ENCODE assay signal across 21 cellular contexts in genomic region chr7:157006829-157007469, GRCh38. TPM values are rescaled to one million over a fixed set of nuclear protein-coding genes. Genes with fewer than 3 reads are reported as not detected.
"Had no signal": no experiment of that assay in that cellular context is flagged by ENCODE, and none has a peak within 500 bp of the region (broad histone marks: within the 10 kb centered on the region; RNA-seq: fewer than 3 reads in every experiment).

No MANE protein-coding gene starts in this region.

- H3K4me3 Mint-ChIP-seq: activated CD4-positive, alpha-beta T cell treated with anti-CD3 and anti-CD28 coated beads for 36 hours; activated CD8-positive, alpha-beta T cell treated with anti-CD3 and anti-CD28 coated beads, Interleukin-2, amount 10 ng/mL, durations not matched to agents 7 days and 5 days; activated T-helper 17 cell treated with anti-CD3 and anti-CD28 coated beads, Interleukin-2, amount 50 U/mL, for 72 hours; central memory CD8-positive, alpha-beta T cell had no signal

- DNase-seq: activated CD4-positive, alpha-beta T cell treated with anti-CD3 and anti-CD28 coated beads for 36 hours; activated CD8-positive, alpha-beta T cell treated with anti-CD3 and anti-CD28 coated beads, Interleukin-2, amount 10 ng/mL, durations not matched to agents 7 days and 5 days; activated naive CD4-positive, alpha-beta T cell treated with anti-CD3 and anti-CD28 coated beads, Interleukin-2, amount 50 U/mL, for 16 hours; amniotic stem cell; dermis blood vessel endothelial cell; hypothalamus; left cardiac atrium; naive thymus-derived CD8-positive, alpha-beta T cell; nucleus accumbens; stimulated activated naive CD4-positive, alpha-beta T cell; substantia nigra; T-helper 9 cell; trophoblast cell had no signal

- FAIRE-seq: endometrium had no signal

- H3K9me3 Mint-ChIP-seq: activated T-helper 17 cell treated with anti-CD3 and anti-CD28 coated beads, Interleukin-2, amount 50 U/mL, for 72 hours; brain; central memory CD8-positive, alpha-beta T cell; naive thymus-derived CD8-positive, alpha-beta T cell had no signal

- ATAC-seq: activated CD4-positive, alpha-beta T cell treated with anti-CD3 and anti-CD28 coated beads for 36 hours; activated CD8-positive, alpha-beta T cell treated with anti-CD3 and anti-CD28 coated beads, Interleukin-2, amount 10 ng/mL, durations not matched to agents 7 days and 5 days; activated T-helper 17 cell treated with anti-CD3 and anti-CD28 coated beads, Interleukin-2, amount 50 U/mL, for 72 hours; left cardiac atrium; naive thymus-derived CD8-positive, alpha-beta T cell; psoas muscle; sciatic nerve had no signal

- H3K36me3 Mint-ChIP-seq: brain had no signal

- H3K27ac Mint-ChIP-seq: activated CD4-positive, alpha-beta T cell treated with anti-CD3 and anti-CD28 coated beads for 36 hours; activated CD8-positive, alpha-beta T cell treated with anti-CD3 and anti-CD28 coated beads, Interleukin-2, amount 10 ng/mL, durations not matched to agents 7 days and 5 days; activated T-helper 17 cell treated with anti-CD3 and anti-CD28 coated beads, Interleukin-2, amount 50 U/mL, for 72 hours; brain; naive thymus-derived CD8-positive, alpha-beta T cell had no signal

RNA-seq across cellular contexts. Expression of gene MNX1, which starts 3.5 kb away (rescaled TPM):
- total RNA-seq: activated CD4-positive, alpha-beta T cell treated with anti-CD3 and anti-CD28 coated beads for 36 hours; activated CD8-positive, alpha-beta T cell treated with anti-CD3 and anti-CD28 coated beads, Interleukin-2, amount 10 ng/mL, durations not matched to agents 7 days and 5 days; activated T-helper 17 cell treated with anti-CD3 and anti-CD28 coated beads, Interleukin-2, amount 50 U/mL, for 72 hours; dermis blood vessel endothelial cell; esophagus muscularis mucosa; fibroblast of villous mesenchyme; left cardiac atrium; naive thymus-derived CD8-positive, alpha-beta T cell; psoas muscle; sciatic nerve had no signal
